ENCODE assay signal across 25 cellular contexts in genomic region chr11:17639781-17640180, GRCh38.
"Had no signal": no experiment of that assay in that cellular context is flagged by ENCODE, and none has a peak within 500 bp of the region (broad histone marks: within the 10 kb centered on the region; RNA-seq: fewer than 3 reads in every experiment).

No MANE protein-coding gene starts in this region.

- ATAC-seq: left colon; left lung; lower lobe of right lung; naive thymus-derived CD8-positive, alpha-beta T cell; pancreas; right cardiac atrium; stimulated activated effector memory CD8-positive, alpha-beta T cell treated with anti-CD3 and anti-CD28 coated beads, Interleukin-12 subunit alpha, Interleukin-12 subunit beta, amount 100 ng/mL, for 72 hours had no signal

- DNase-seq: hippocampal formation; kidney glomerular epithelial cell; left colon; lower lobe of right lung; mammary epithelial cell; mesenchymal stem cell; naive thymus-derived CD8-positive, alpha-beta T cell; nucleus accumbens; pancreas; retina; right cardiac atrium; sigmoid colon; small intestine; spleen; stimulated activated CD4-positive, alpha-beta T cell treated with anti-CD3 and anti-CD28 coated beads, Interleukin-4, amount 100 ng/mL, for 24 hours; stimulated activated naive CD4-positive, alpha-beta T cell; tibial artery; trophoblast cell had no signal

- H3K36me3 ChIP-seq: left lung, lower lobe of right lung, pancreas, prostate gland, sigmoid colon, spleen, suprapubic skin, thoracic aorta, tibial artery, vagina had no signal

- H3K27me3 ChIP-seq: pancreas, sigmoid colon, vagina had no signal

- FAIRE-seq: keratinocyte, pancreas, small intestine had no signal

- H3K4me1 ChIP-seq: left lung, lower lobe of right lung, pancreas, prostate gland, spleen, suprapubic skin, tibial artery, vagina had no signal

- H3K4me3 ChIP-seq: left lung, lower lobe of right lung, pancreas, prostate gland, sigmoid colon, spleen, suprapubic skin, thoracic aorta, tibial artery, vagina had no signal

- H3K9me3 ChIP-seq: left lung, lower lobe of right lung, pancreas, prostate gland, sigmoid colon, spleen, suprapubic skin, thoracic aorta, tibial artery, vagina had no signal

- H3K27ac ChIP-seq: left lung, lower lobe of right lung, pancreas, prostate gland, sigmoid colon, spleen, suprapubic skin, thoracic aorta, tibial artery, vagina had no signal
